ENCODE assay signal across 1 cellular context in genomic region chr21:45086342-45086958, GRCh38.
TF ChIP-seq lines count a peak whose summit lies in the region.

No MANE protein-coding gene starts in this region.

TF ChIP-seq in GM12891, 5 proteins besides CTCF, POLR2A, EP300 and RAD21:
- no peak for TF ChIP-seq PAX5 (IDR thresholded peaks at IDR 0.05; ENCODE audit: insufficient read depth, low read length, severe bottlenecking)
- no peak for TF ChIP-seq TAF1 (IDR thresholded peaks at IDR 0.05; ENCODE audit: low read depth, low read length)
- TF ChIP-seq POLR2AphosphoS5 (IDR thresholded peaks at IDR 0.05; ENCODE audit: low read depth, low read length) = no peak
- no peak for TF ChIP-seq SPI1 (IDR thresholded peaks at IDR 0.05; ENCODE audit: low read depth, low read length)
- no peak for TF ChIP-seq POU2F2 (IDR thresholded peaks at IDR 0.05; ENCODE audit: low read depth, low read length)
